In genomic region chr5:136953346-136954069, GRCh38 we compare ENCODE assay signal across 7 cellular contexts.
DNase-seq lines count a peak whose midpoint lies in the region; ATAC-seq and TF ChIP-seq lines count a peak whose summit lies in the region.
"Not testable (repeated sequence)": the region's sequence is repeated elsewhere in the genome, so short reads cannot be mapped to it uniquely, and the experiment has no call there.

No MANE protein-coding gene starts in this region.

- POLR2A ChIA-PET in PC-3 (lab: Charles Lee; ENCODE audit: unreplicated experiment), result not testable (repeated sequence)

- not testable (repeated sequence) for H3K27me3 Mint-ChIP-seq in GM23338 (ENCODE audit: insufficient read depth, low read depth, poor library complexity); neural progenitor cell (ENCODE audit: insufficient read depth, low read depth)

- H4K20me1 ChIP-seq in GM23338 (replicated peaks; ENCODE audit: insufficient read depth); PC-3 (ENCODE audit: low read length); neural progenitor cell (ENCODE audit: low read depth): not testable (repeated sequence)

- H3K4me1 ChIP-seq in GM23338 (ENCODE audit: insufficient read depth); neural progenitor cell: not testable (repeated sequence)
- peaks cover 33% of the 10 kb centered on the region for H3K4me1 ChIP-seq in PC-3 (ENCODE audit: insufficient read depth, low read length)

- H3K27ac Mint-ChIP-seq in GM23338, result peak overlapping the region; percentile 75; the same call in 1 of the 2 replicates
- not testable (repeated sequence) for H3K27ac Mint-ChIP-seq in neural progenitor cell

- peak overlapping the region; percentile 48; the same call in 1 of the 2 replicates for H3K4me2 ChIP-seq in GM23338
- H3K4me2 ChIP-seq in PC-3 (ENCODE audit: low read length), result peak overlapping the region; percentile 53; the same call in 1 of the 2 replicates
- peak overlapping the region; percentile 24 for H3K4me2 ChIP-seq in neural progenitor cell

- ATAC-seq in GM23338 (peak; percentile 99), PC-3 (peak; percentile 18)

- peaks cover 13% of the 10 kb centered on the region; the same call in 2 of the 3 replicates for H3K4me1 Mint-ChIP-seq in GM23338
- H3K4me1 Mint-ChIP-seq in neural progenitor cell, result not testable (repeated sequence)

- peak; percentile 88 for DNase-seq in GM23338 (ENCODE audit: low spot score)
- peak; percentile 10 for DNase-seq in NCI-H2029 (lab: John Stamatoyannopoulos, UW)
- peak; percentile 26 for DNase-seq in PC-3
- DNase-seq in ecto neural progenitor cell (ENCODE audit: low spot score), result peak; percentile 52
- peak; percentile 62 for DNase-seq in iPS DF 4.7 (ENCODE audit: extremely low read depth, low spot score)
- peak; percentile 4 for DNase-seq in kidney epithelial cell (ENCODE audit: low read depth)
- peak; percentile 75 for DNase-seq in neural progenitor cell (ENCODE audit: low spot score)

- not testable (repeated sequence) for H3K4me3 Mint-ChIP-seq in GM23338, neural progenitor cell

- peaks cover 28% of the 10 kb centered on the region for H3K9me3 Mint-ChIP-seq in GM23338
- not testable (repeated sequence) for H3K9me3 Mint-ChIP-seq in neural progenitor cell

- H3F3A ChIP-seq in GM23338 (replicated peaks; ENCODE audit: low read depth); PC-3 (ENCODE audit: low read length, unreplicated experiment); neural progenitor cell (ENCODE audit: low read depth): not testable (repeated sequence)

- intact Hi-C loops in PC-3 (cut with micrococcal nuclease), result not testable (repeated sequence)

- not testable (repeated sequence) for H3K79me2 ChIP-seq in GM23338 (replicated peaks; ENCODE audit: insufficient read depth); PC-3 (ENCODE audit: low read length); neural progenitor cell (ENCODE audit: low read depth)

- not testable (repeated sequence) for H3K9me3 ChIP-seq in PC-3 (ENCODE audit: low read length); neural progenitor cell (ENCODE audit: low read depth)

- H3K4me3 ChIP-seq in GM23338; PC-3 (ENCODE audit: low read length); kidney epithelial cell (ENCODE audit: low read depth, low read length); neural progenitor cell: not testable (repeated sequence)

- H3K36me3 Mint-ChIP-seq in GM23338 (ENCODE audit: low read depth), result peaks cover 21% of the 10 kb centered on the region; the same call in 2 of the 3 replicates
- H3K36me3 Mint-ChIP-seq in neural progenitor cell, result not testable (repeated sequence)

- not testable (repeated sequence) for H3K9me2 ChIP-seq in GM23338 (ENCODE audit: insufficient read depth); PC-3 (replicated peaks; ENCODE audit: low read length)

- CTCF ChIA-PET in PC-3 (lab: Charles Lee), result not testable (repeated sequence)

- TF ChIP-seq CTCF in GM23338 (conservative IDR thresholded peaks at IDR 0.05; ENCODE audit: low read depth in 2 of 2); PC-3 (conservative IDR thresholded peaks at IDR 0.05; ENCODE audit: low read depth, low read length); kidney epithelial cell (IDR thresholded peaks at IDR 0.05; ENCODE audit: insufficient read depth, low read length, poor library complexity, severe bottlenecking); neural progenitor cell (IDR thresholded peaks at IDR 0.05): not testable (repeated sequence)

- H3K27ac ChIP-seq in GM23338 (ENCODE audit: low read depth); neural progenitor cell: not testable (repeated sequence)
- peak overlapping the region; percentile 61 for H3K27ac ChIP-seq in PC-3 (ENCODE audit: low read length)

- H3K27me3 ChIP-seq in GM23338 (ENCODE audit: insufficient read depth); PC-3 (ENCODE audit: low read length); kidney epithelial cell (ENCODE audit: control insufficient read depth, insufficient read depth, low read length); neural progenitor cell: not testable (repeated sequence)

- H2AFZ ChIP-seq in GM23338 (peak overlapping the region; percentile 83; the same call in 1 of the 2 replicates), PC-3 (ENCODE audit: low read length) (peak overlapping the region; percentile 26; the same call in 1 of the 2 replicates), neural progenitor cell (replicated peaks) (peak overlapping the region; percentile 75)

- not testable (repeated sequence) for BruUV-seq in PC-3 (replicated peaks; lab: Mats Ljungman, UMichigan)

- H3K36me3 ChIP-seq in GM23338 (ENCODE audit: insufficient read depth); PC-3 (ENCODE audit: low read depth, low read length); kidney epithelial cell (ENCODE audit: control insufficient read depth, insufficient read depth, low read length); neural progenitor cell: not testable (repeated sequence)

- not testable (repeated sequence) for H3K9ac ChIP-seq in PC-3 (ENCODE audit: low read length); neural progenitor cell

Comparison
In these comparisons a context has a peak if more than half of its experiments do, and no peak if none do; other contexts are left out.
1. DNase-seq: peak in every context shown above with its lines; median percentile 88 in GM23338; 75 in neural progenitor cell; 62 in iPS DF 4.7; 52 in ecto neural progenitor cell; 26 in PC-3; 10 in NCI-H2029; 4 in kidney epithelial cell.
2. H2AFZ ChIP-seq: peak in every context shown above with its lines; median percentile 83 in GM23338; 75 in neural progenitor cell; 26 in PC-3.